Comparison of ENCODE assay signal across 1 cellular context in genomic region chr2:7847321-7847720, GRCh38.
TF ChIP-seq lines count a peak whose summit lies in the region.

No MANE protein-coding gene starts in this region.

TF ChIP-seq in GM23338, 12 proteins besides CTCF, POLR2A, EP300 and RAD21 (continued from another document):
- TF ChIP-seq ZNF462 (CRISPR knock-in tag; IDR thresholded peaks at IDR 0.05): no peak
